8 cellular contexts compared by ENCODE assay signal in the genomic region with DNA sequence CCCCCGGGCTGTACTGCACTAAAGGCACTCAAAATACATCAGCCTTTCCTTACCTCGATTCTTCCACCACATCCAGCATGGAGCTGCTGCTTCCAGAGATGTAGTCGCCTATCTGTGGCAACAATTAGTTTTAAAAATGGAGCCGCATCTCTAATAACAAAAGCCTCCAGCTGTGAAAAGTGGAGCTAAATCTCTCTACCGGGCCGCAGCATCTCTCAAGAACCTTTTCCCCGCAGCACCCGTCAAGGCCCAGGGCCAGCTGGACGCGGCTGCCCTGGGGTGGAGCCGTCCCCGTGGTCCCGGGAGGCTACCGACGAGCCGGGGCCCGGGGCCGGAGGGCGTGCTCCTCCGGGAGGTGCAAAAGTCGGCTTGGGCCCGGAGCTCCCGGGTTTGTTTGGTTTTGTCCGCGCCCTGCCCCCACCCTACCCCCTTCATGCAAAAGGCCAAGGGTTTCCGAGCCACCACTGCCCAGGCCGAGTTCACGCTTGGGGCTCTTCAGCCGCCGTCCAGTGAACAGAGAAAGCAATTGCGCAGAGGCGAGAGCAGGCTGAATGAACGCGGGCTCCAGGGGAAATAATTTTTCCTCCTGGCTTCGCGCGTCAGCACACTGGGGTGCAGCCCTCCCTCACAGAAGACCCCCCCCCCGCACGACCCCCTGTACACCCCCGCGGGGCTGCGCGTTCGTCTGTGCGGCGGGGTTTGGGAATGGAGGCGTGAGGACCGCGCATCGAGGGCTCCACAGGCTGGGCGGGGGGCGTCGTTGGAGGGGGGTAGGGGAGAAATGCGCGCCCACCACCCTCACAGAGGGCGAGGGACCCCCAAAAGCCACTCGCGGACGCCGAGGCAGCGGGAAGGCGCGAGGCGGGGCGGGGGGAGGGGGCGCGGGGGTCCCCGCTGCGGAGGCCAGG. TPM values are rescaled to one million over a fixed set of nuclear protein-coding genes. Genes with fewer than 3 reads are reported as not detected.
DNase-seq lines count a peak whose midpoint lies in the region; ATAC-seq and TF ChIP-seq lines count a peak whose summit lies in the region.

No MANE protein-coding gene starts in this region.

- peak overlapping the region; percentile 86 for H3K4me3 Mint-ChIP-seq in endothelial cell (ENCODE audit: unreplicated experiment)
- peak overlapping the region in 8 of 10 donors; percentile 18 to 63 (median 37) for H3K4me3 Mint-ChIP-seq in naive thymus-derived CD8-positive, alpha-beta T cell

- H3K9me3 Mint-ChIP-seq in endothelial cell (ENCODE audit: unreplicated experiment): no peaks in the 10 kb centered on the region
- peaks cover 0 to 1% (median 0%) of the 10 kb centered on the region in 9 donors for H3K9me3 Mint-ChIP-seq in naive thymus-derived CD8-positive, alpha-beta T cell

- H3K4me1 Mint-ChIP-seq in endothelial cell (ENCODE audit: unreplicated experiment): peaks cover 19% of the 10 kb centered on the region
- H3K4me1 Mint-ChIP-seq in naive thymus-derived CD8-positive, alpha-beta T cell: peaks cover 2 to 12% (median 8%) of the 10 kb centered on the region in 4 donors

- peak overlapping the region; percentile 41; the same call in 1 of the 2 replicates for H3K9ac ChIP-seq in HUES64 (ENCODE audit: low read depth, low read length)

- POLR2A ChIA-PET in naive thymus-derived CD8-positive, alpha-beta T cell (lab: Charles Lee): no interaction called here

- DNase-seq in AG08396 (ENCODE audit: low spot score) (peak; percentile 29), endothelial cell (ENCODE audit: low spot score) (peak; percentile 40), NCI-H510A treated with DMSO at 0.1 percent for 48 hours (lab: John Stamatoyannopoulos, UW) (no peak)
- no peak for DNase-seq in naive thymus-derived CD8-positive, alpha-beta T cell
- DNase-seq in activated effector memory CD4-positive, alpha-beta T cell treated with Interleukin-2 at 50 U/mL for 16 hours: no peak

- H3K27me3 ChIP-seq in HUES64 (ENCODE audit: insufficient read depth, low read length): peaks cover 81% of the 10 kb centered on the region

- no peaks in the 10 kb centered on the region for H3K36me3 ChIP-seq in HUES64 (ENCODE audit: insufficient read depth, low read length)

- peaks cover 23% of the 10 kb centered on the region; the same call in 1 of the 2 replicates for H3K4me1 ChIP-seq in HUES64 (ENCODE audit: insufficient read depth, low read length)

- H3K27ac Mint-ChIP-seq in endothelial cell (ENCODE audit: unreplicated experiment): no peak overlapping the region
- no peak overlapping the region for H3K27ac Mint-ChIP-seq in naive thymus-derived CD8-positive, alpha-beta T cell

- no peak for TF ChIP-seq CTCF in endothelial cell (IDR thresholded peaks at IDR 0.05; ENCODE audit: unreplicated experiment)

- H3K9me3 ChIP-seq in HUES64 (ENCODE audit: insufficient read depth, low read depth, low read length): no peaks in the 10 kb centered on the region

- H3K4me3 ChIP-seq in HUES64 (ENCODE audit: low read length): peak overlapping the region; percentile 52

- no peak for ATAC-seq in naive thymus-derived CD8-positive, alpha-beta T cell
- ATAC-seq in GM19467 (IDR thresholded peaks at IDR 0.05; ENCODE audit: unreplicated experiment) (no peak), HG02610 (IDR thresholded peaks at IDR 0.05; ENCODE audit: unreplicated experiment) (no peak)

- H3K27me3 Mint-ChIP-seq in endothelial cell (ENCODE audit: unreplicated experiment): peaks cover 14% of the 10 kb centered on the region
- peaks cover 31 to 68% (median 51%) of the 10 kb centered on the region in 5 donors for H3K27me3 Mint-ChIP-seq in naive thymus-derived CD8-positive, alpha-beta T cell

- peaks cover 8% of the 10 kb centered on the region for H3K36me3 Mint-ChIP-seq in endothelial cell (ENCODE audit: low read depth, unreplicated experiment)
- H3K36me3 Mint-ChIP-seq in naive thymus-derived CD8-positive, alpha-beta T cell: peaks cover 0 to 5% (median 2%) of the 10 kb centered on the region in 3 donors

- 1% methylated on average over 57 of the region's 69 CpGs for WGBS in HUES64

- H3K27ac ChIP-seq in HUES64 (ENCODE audit: low read depth, low read length): peak overlapping the region; percentile 52; the same call in 1 of the 2 replicates

RNA-seq across cellular contexts. Expression of gene GREB1L, which starts 0.6 kb away (rescaled TPM):
- polyA plus RNA-seq in HUES64 (2013, experiment 1 of 2): 22.8 TPM
- polyA plus RNA-seq in HUES64 (2013, experiment 2 of 2): 26.6 TPM
- 105 TPM for total RNA-seq in endothelial cell (ENCODE audit: unreplicated experiment)
- not detected for total RNA-seq in naive thymus-derived CD8-positive, alpha-beta T cell
- under 1 TPM in 2 of 3 donors, not detected in 1; 0.07 to 0.09 TPM for polyA plus RNA-seq in naive thymus-derived CD8-positive, alpha-beta T cell

Comparison
In these comparisons a context has a peak if more than half of its experiments do, and no peak if none do; other contexts are left out.
1. DNase-seq: peak in AG08396 (single experiment) and endothelial cell (single experiment); none in naive thymus-derived CD8-positive, alpha-beta T cell (0 of 10), activated effector memory CD4-positive, alpha-beta T cell treated with Interleukin-2 at 50 U/mL for 16 hours (single experiment) and NCI-H510A treated with DMSO at 0.1 percent for 48 hours (single experiment).
2. RNA of gene GREB1L, which starts 0.6 kb away (total RNA-seq): 105 TPM in endothelial cell (single experiment); not detected in naive thymus-derived CD8-positive, alpha-beta T cell; every median in the first group is over 100 times any median in the second.